In the genomic region with DNA sequence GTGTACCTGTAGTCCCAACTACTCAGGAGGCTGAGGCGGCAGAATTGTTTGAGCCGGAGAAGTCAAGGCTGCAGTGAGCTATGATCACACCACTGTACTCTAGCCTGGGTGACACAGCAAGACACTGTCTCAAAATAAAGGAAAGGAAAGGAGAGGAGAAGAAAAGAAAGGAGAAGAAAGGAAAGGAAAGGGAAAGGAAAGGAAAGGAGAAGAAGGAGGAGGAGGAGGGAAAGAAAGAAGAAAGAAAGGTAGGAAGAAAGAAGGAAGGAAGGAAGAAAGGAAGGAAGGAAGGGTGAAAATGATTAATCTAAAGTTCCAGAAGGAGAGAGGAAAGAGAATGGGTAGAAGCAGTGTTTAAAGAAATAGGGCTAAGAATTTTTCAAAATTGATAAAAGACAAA, we compare ENCODE assay signal across 27 cellular contexts. TPM values are rescaled to one million over a fixed set of nuclear protein-coding genes. Genes with fewer than 3 reads are reported as not detected.
"Had no signal": no experiment of that assay in that cellular context is flagged by ENCODE, and none has a peak within 500 bp of the region (broad histone marks: within the 10 kb centered on the region; RNA-seq: fewer than 3 reads in every experiment).

No MANE protein-coding gene starts in this region.

- ATAC-seq: activated CD8-positive, alpha-beta T cell treated with anti-CD3 and anti-CD28 coated beads, Interleukin-2, amount 10 ng/mL, durations not matched to agents 7 days and 5 days; activated T-helper 17 cell treated with anti-CD3 and anti-CD28 coated beads, Interleukin-2, amount 50 U/mL, for 72 hours; left lung; naive thymus-derived CD4-positive, alpha-beta T cell; psoas muscle had no signal

- H3K36me3 ChIP-seq: breast epithelium, left lung, neural progenitor cell, right atrium auricular region, stomach, thoracic aorta, vagina had no signal

- H2AFZ ChIP-seq: hepatocyte, neural progenitor cell had no signal

- H3K4me1 Mint-ChIP-seq: activated naive CD8-positive, alpha-beta T cell treated with anti-CD3 and anti-CD28 coated beads for 36 hours; endodermal cell had no signal

- H3K27ac Mint-ChIP-seq: activated CD8-positive, alpha-beta T cell treated with anti-CD3 and anti-CD28 coated beads, Interleukin-2, amount 10 ng/mL, durations not matched to agents 7 days and 5 days; activated naive CD8-positive, alpha-beta T cell treated with anti-CD3 and anti-CD28 coated beads for 36 hours; activated T-helper 17 cell treated with anti-CD3 and anti-CD28 coated beads, Interleukin-2, amount 50 U/mL, for 72 hours; endodermal cell; neural progenitor cell; type B pancreatic cell had no signal

- H3K79me2 ChIP-seq: hepatocyte had no signal

- DNase-seq: activated CD4-positive, alpha-beta T cell treated with anti-CD3 and anti-CD28 coated beads for 1 hour; activated CD4-positive, alpha-beta T cell treated with anti-CD3 and anti-CD28 coated beads, Interleukin-2, amount 50 U/mL, for 1 hour; activated CD8-positive, alpha-beta T cell treated with anti-CD3 and anti-CD28 coated beads, Interleukin-2, amount 10 ng/mL, durations not matched to agents 7 days and 5 days; activated naive CD8-positive, alpha-beta T cell treated with anti-CD3 and anti-CD28 coated beads for 36 hours; activated T-cell treated with anti-CD3 and anti-CD28 coated beads, Interleukin-2, amount 50 U/mL, for 1 hour; endodermal cell; foreskin fibroblast; glutamatergic neuron; immature natural killer cell; left lung; naive thymus-derived CD4-positive, alpha-beta T cell; psoas muscle; stimulated activated CD4-positive, alpha-beta T cell treated with anti-CD3 and anti-CD28 coated beads, Interleukin-12 subunit alpha, Interleukin-12 subunit beta, amount 100 ng/mL, for 4 hours; stimulated activated CD4-positive, alpha-beta T cell treated with anti-CD3 and anti-CD28 coated beads, Interleukin-4, amount 100 ng/mL, for 4 hours; stomach; T-helper 1 cell had no signal

- H3K4me1 ChIP-seq: breast epithelium, psoas muscle, right atrium auricular region, stomach had no signal

- H3K27me3 Mint-ChIP-seq: activated naive CD8-positive, alpha-beta T cell treated with anti-CD3 and anti-CD28 coated beads for 36 hours had no signal

- H3K9me3 Mint-ChIP-seq: activated naive CD8-positive, alpha-beta T cell treated with anti-CD3 and anti-CD28 coated beads for 36 hours; activated T-helper 17 cell treated with anti-CD3 and anti-CD28 coated beads, Interleukin-2, amount 50 U/mL, for 72 hours; immature natural killer cell; type B pancreatic cell had no signal

- H3K4me3 ChIP-seq: coronary artery, hepatocyte, left lung, lung, neural progenitor cell, psoas muscle, right atrium auricular region had no signal

- H3K36me3 Mint-ChIP-seq: activated naive CD8-positive, alpha-beta T cell treated with anti-CD3 and anti-CD28 coated beads for 36 hours; immature natural killer cell; naive thymus-derived CD4-positive, alpha-beta T cell; neural progenitor cell; type B pancreatic cell had no signal

- H3K4me2 ChIP-seq: hepatocyte, neural progenitor cell had no signal

- H3K27me3 ChIP-seq: breast epithelium, neural progenitor cell, right atrium auricular region, stomach, vagina had no signal

- H3K4me3 Mint-ChIP-seq: activated naive CD8-positive, alpha-beta T cell treated with anti-CD3 and anti-CD28 coated beads for 36 hours; activated T-helper 17 cell treated with anti-CD3 and anti-CD28 coated beads, Interleukin-2, amount 50 U/mL, for 72 hours; endodermal cell; neural progenitor cell; type B pancreatic cell had no signal

- H3K27ac ChIP-seq: breast epithelium, coronary artery, epithelial cell of prostate, hepatocyte, neural progenitor cell, psoas muscle, right atrium auricular region, thoracic aorta, vagina had no signal

RNA-seq across cellular contexts. Expression of gene SPOCD1, which starts 12.2 kb away (rescaled TPM):
- total RNA-seq: activated CD8-positive, alpha-beta T cell treated with anti-CD3 and anti-CD28 coated beads, Interleukin-2, amount 10 ng/mL, durations not matched to agents 7 days and 5 days; activated naive CD8-positive, alpha-beta T cell treated with anti-CD3 and anti-CD28 coated beads for 36 hours had no signal
- polyA plus RNA-seq: naive thymus-derived CD4-positive, alpha-beta T cell had no signal

RNA-seq across cellular contexts. Expression of gene ADGRB2, which starts 39.5 kb away (rescaled TPM):
- polyA plus RNA-seq: naive thymus-derived CD4-positive, alpha-beta T cell had no signal
